Comparison of ENCODE assay signal across 9 cellular contexts in the genomic region with DNA sequence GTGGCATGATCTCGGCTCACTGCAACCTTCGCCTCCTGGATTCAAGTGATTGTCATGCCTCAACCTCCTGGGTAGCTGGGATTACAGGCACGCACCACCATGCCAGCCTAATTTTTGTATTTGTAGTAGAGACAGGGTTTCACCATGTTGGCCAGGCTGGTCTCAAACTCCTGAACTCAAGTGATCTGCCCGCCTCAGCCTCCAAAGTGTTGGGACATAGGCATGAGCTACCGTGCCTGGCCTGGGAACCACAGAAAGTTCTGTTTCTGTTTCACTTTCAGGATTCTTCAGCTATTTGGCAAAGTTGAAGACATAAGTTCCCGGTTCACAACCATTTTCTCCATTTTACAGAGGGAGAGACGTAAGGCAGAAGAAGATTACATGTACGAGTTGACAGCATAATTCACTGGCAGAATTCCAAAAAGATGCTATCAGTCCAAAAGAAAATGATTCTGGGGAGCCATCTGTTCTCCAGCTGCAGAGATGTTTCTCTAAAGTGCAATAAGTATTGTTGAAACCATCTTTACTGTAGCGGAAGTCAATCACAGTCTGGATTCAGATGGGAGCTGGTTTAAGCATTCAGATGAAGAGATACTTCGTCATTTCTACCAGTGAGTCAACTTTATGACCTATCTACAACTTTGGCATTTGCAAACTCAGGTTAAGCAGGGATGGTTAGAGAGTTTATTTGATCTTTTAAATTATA. TPM values are rescaled to one million over a fixed set of nuclear protein-coding genes. Genes with fewer than 3 reads are reported as not detected.
DNase-seq lines count a peak whose midpoint lies in the region; ATAC-seq and TF ChIP-seq lines count a peak whose summit lies in the region.
"Had no signal": no experiment of that assay in that cellular context is flagged by ENCODE, and none has a peak within 500 bp of the region (broad histone marks: within the 10 kb centered on the region; RNA-seq: fewer than 3 reads in every experiment).

No MANE protein-coding gene starts in this region.

- peaks cover 19% of the 10 kb centered on the region for H3K4me1 Mint-ChIP-seq in T-helper 1 cell treated with Interleukin-12 subunit alpha and Interleukin-12 subunit beta and Interleukin-4 antibody, amounts not matched to agents 30 μg/mL and 1 μg/mL, for 36 hours (ENCODE audit: low read depth)
- H3K4me1 Mint-ChIP-seq in stimulated activated naive CD8-positive, alpha-beta T cell treated with anti-CD3 and anti-CD28 coated beads, Interleukin-15, Interleukin-2, amounts not matched to agents 100 ng/mL and 50 ng/mL, for 24 hours (ENCODE audit: low read depth) = peaks cover 11% of the 10 kb centered on the region

- H3K27me3 ChIP-seq in left ventricle myocardium inferior (ENCODE audit: low read depth) = no peaks in the 10 kb centered on the region

- H3K4me3 ChIP-seq in left ventricle myocardium inferior = peak overlapping the region; percentile 39
- H3K4me3 ChIP-seq: A549 had no signal

- intact Hi-C loops in left ventricle myocardium inferior (cut with micrococcal nuclease) = no loop called here

- peak overlapping the region; percentile 37 for H3K27ac ChIP-seq in left ventricle myocardium inferior (replicated peaks)
- H3K27ac ChIP-seq: A549 had no signal

- no peak for TF ChIP-seq CTCF in left ventricle myocardium inferior (IDR thresholded peaks at IDR 0.05; ENCODE audit: borderline replicate concordance)

- no peaks in the 10 kb centered on the region for H3K9me3 Mint-ChIP-seq in T-helper 1 cell treated with Interleukin-12 subunit alpha and Interleukin-12 subunit beta and Interleukin-4 antibody, amounts not matched to agents 30 μg/mL and 1 μg/mL, for 36 hours
- H3K9me3 Mint-ChIP-seq in stimulated activated naive CD8-positive, alpha-beta T cell treated with anti-CD3 and anti-CD28 coated beads, Interleukin-15, Interleukin-2, amounts not matched to agents 100 ng/mL and 50 ng/mL, for 24 hours = no peaks in the 10 kb centered on the region

- H3K9me3 ChIP-seq in left ventricle myocardium inferior (replicated peaks) = no peaks in the 10 kb centered on the region
- H3K9me3 ChIP-seq: A549 had no signal

- H3K4me1 ChIP-seq in left ventricle myocardium inferior = no peaks in the 10 kb centered on the region

- H3K27me3 Mint-ChIP-seq in T-helper 1 cell treated with Interleukin-12 subunit alpha and Interleukin-12 subunit beta and Interleukin-4 antibody, amounts not matched to agents 30 μg/mL and 1 μg/mL, for 36 hours (ENCODE audit: low read depth) = no peaks in the 10 kb centered on the region
- H3K27me3 Mint-ChIP-seq in stimulated activated naive CD8-positive, alpha-beta T cell treated with anti-CD3 and anti-CD28 coated beads, Interleukin-15, Interleukin-2, amounts not matched to agents 100 ng/mL and 50 ng/mL, for 24 hours = no peaks in the 10 kb centered on the region

- peak overlapping the region; percentile 59 for H3K4me3 Mint-ChIP-seq in T-helper 1 cell treated with Interleukin-12 subunit alpha and Interleukin-12 subunit beta and Interleukin-4 antibody, amounts not matched to agents 30 μg/mL and 1 μg/mL, for 36 hours
- H3K4me3 Mint-ChIP-seq in stimulated activated naive CD8-positive, alpha-beta T cell treated with anti-CD3 and anti-CD28 coated beads, Interleukin-15, Interleukin-2, amounts not matched to agents 100 ng/mL and 50 ng/mL, for 24 hours = peak overlapping the region; percentile 51

- peak overlapping the region; percentile 81 for H3K27ac Mint-ChIP-seq in T-helper 1 cell treated with Interleukin-12 subunit alpha and Interleukin-12 subunit beta and Interleukin-4 antibody, amounts not matched to agents 30 μg/mL and 1 μg/mL, for 36 hours
- H3K27ac Mint-ChIP-seq in stimulated activated naive CD8-positive, alpha-beta T cell treated with anti-CD3 and anti-CD28 coated beads, Interleukin-15, Interleukin-2, amounts not matched to agents 100 ng/mL and 50 ng/mL, for 24 hours = peak overlapping the region; percentile 65

- H3K36me3 ChIP-seq in left ventricle myocardium inferior = no peaks in the 10 kb centered on the region

- ATAC-seq in activated CD4-positive, CD25-positive, alpha-beta regulatory T cell treated with anti-CD3 and anti-CD28 coated beads, Interleukin-2, amount 50 U/mL, for 24 hours = peak; percentile 85 to 86
- ATAC-seq in GM21515 (IDR thresholded peaks at IDR 0.05; ENCODE audit: unreplicated experiment) = no peak
- ATAC-seq: A549 had no signal

- H3K36me3 Mint-ChIP-seq in T-helper 1 cell treated with Interleukin-12 subunit alpha and Interleukin-12 subunit beta and Interleukin-4 antibody, amounts not matched to agents 30 μg/mL and 1 μg/mL, for 36 hours (ENCODE audit: low read depth) = no peaks in the 10 kb centered on the region
- H3K36me3 Mint-ChIP-seq in stimulated activated naive CD8-positive, alpha-beta T cell treated with anti-CD3 and anti-CD28 coated beads, Interleukin-15, Interleukin-2, amounts not matched to agents 100 ng/mL and 50 ng/mL, for 24 hours (ENCODE audit: low read depth) = no peaks in the 10 kb centered on the region

- no peak for DNase-seq in activated CD4-positive, CD25-positive, alpha-beta regulatory T cell treated with anti-CD3 and anti-CD28 coated beads, Interleukin-2, amount 50 U/mL, for 72 hours
- DNase-seq in left ventricle myocardium inferior (no peak), glomerular visceral epithelial cell (ENCODE audit: extremely low spot score) (no peak), GDM1 (lab: John Stamatoyannopoulos, UW) (no peak)

RNA-seq across cellular contexts. Expression of a gene that starts 8.1 kb away (rescaled TPM):
- 22.4 TPM for total RNA-seq in left ventricle myocardium inferior

RNA-seq across cellular contexts. Expression of a gene that starts 39.6 kb away (rescaled TPM):
- 65.1 TPM for total RNA-seq in left ventricle myocardium inferior
